8 cellular contexts compared by ENCODE assay signal in the genomic region with DNA sequence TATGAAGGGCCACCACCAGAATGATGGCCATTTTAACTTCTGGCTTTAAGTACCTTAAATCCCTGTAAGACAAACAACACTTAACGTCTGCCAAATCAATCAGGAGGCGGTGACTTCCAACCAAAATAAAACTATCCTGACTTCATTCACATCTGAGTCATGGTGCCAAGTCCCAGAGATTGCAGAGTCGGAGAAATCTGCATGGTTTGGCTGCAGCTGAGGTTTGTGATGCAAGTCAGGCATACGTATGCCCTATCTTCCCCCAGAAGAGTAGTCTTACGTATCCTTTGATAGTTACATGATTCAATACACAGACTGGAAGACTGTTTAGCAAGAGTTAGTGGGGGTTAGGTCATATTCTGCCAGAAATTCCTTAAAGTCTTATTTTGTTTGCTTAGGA. TPM values are rescaled to one million over a fixed set of nuclear protein-coding genes. Genes with fewer than 3 reads are reported as not detected.
DNase-seq lines count a peak whose midpoint lies in the region; ATAC-seq and TF ChIP-seq lines count a peak whose summit lies in the region.

No MANE protein-coding gene starts in this region.

- peaks cover 5% of the 10 kb centered on the region for H3K79me2 ChIP-seq in ACC112 (ENCODE audit: control insufficient read depth, insufficient read depth, low read length, unreplicated experiment)

- H3K9me3 ChIP-seq in mucosa of descending colon, result no peaks in the 10 kb centered on the region

- no peak overlapping the region for H2AFZ ChIP-seq in ACC112 (ENCODE audit: low read length, unreplicated experiment)

- H3K27me3 ChIP-seq in ACC112 (ENCODE audit: insufficient read depth, low read length), result no peaks in the 10 kb centered on the region

- peak; percentile 89 for DNase-seq in LHCN-M2 (ENCODE audit: low read depth)
- peak; percentile 97 for DNase-seq in choroid plexus epithelial cell (ENCODE audit: low read depth)
- DNase-seq in mucosa of descending colon, result peak in 1 of 3 donors; percentile 39
- DNase-seq in NCI-H526 treated with DMSO at 0.1 percent for 48 hours (lab: John Stamatoyannopoulos, UW), result no peak
- DNase-seq in NCI-H1048 (lab: John Stamatoyannopoulos, UW), result no peak
- DNase-seq in UCSD-AML1 (lab: John Stamatoyannopoulos, UW; ENCODE audit: unreplicated experiment), result no peak

- peak overlapping the region; percentile 85 for H3K4me3 ChIP-seq in ACC112 (ENCODE audit: low read depth, low read length)
- no peak overlapping the region for H3K4me3 ChIP-seq in choroid plexus epithelial cell (ENCODE audit: low read depth, low read length)
- no peak overlapping the region for H3K4me3 ChIP-seq in mucosa of descending colon

- intact Hi-C loops in mucosa of descending colon (cut with DNase I, micrococcal nuclease), result loop anchor here in 1 of 2 donors (5.0 kb wide), 1 partner anchor 143 kb away; no protein-coding TSS in a partner anchor

- TF ChIP-seq CTCF in choroid plexus epithelial cell (conservative IDR thresholded peaks at IDR 0.05; ENCODE audit: low read depth, low read length) (no peak), mucosa of descending colon (IDR thresholded peaks at IDR 0.05) (no peak)

- H3K27ac ChIP-seq in ACC112 (ENCODE audit: low read depth, low read length), result peak overlapping the region; percentile 45

- H3K36me3 ChIP-seq in ACC112 (ENCODE audit: insufficient read depth, low read length), result no peaks in the 10 kb centered on the region
- no peaks in the 10 kb centered on the region for H3K36me3 ChIP-seq in mucosa of descending colon (ENCODE audit: low read depth)

- ATAC-seq in mucosa of descending colon, result peak; percentile 3
- no peak for ATAC-seq in HG02973 (IDR thresholded peaks at IDR 0.05; ENCODE audit: unreplicated experiment)

- peaks cover 32% of the 10 kb centered on the region for H3K4me1 ChIP-seq in ACC112 (ENCODE audit: control insufficient read depth, insufficient read depth, low read length, unreplicated experiment)
- H3K4me1 ChIP-seq in mucosa of descending colon (ENCODE audit: low read depth), result peaks cover 13% of the 10 kb centered on the region

RNA-seq across cellular contexts. Expression of a gene that starts 1.7 kb away (rescaled TPM):
- total RNA-seq in LHCN-M2 (2014; rRNA removed) (8.1 and 12.8 TPM in 2 replicates), mucosa of descending colon (10 to 100 TPM; 21.5 to 36.1 (median 26.6) TPM)
- 8.7 TPM for polyA plus RNA-seq in LHCN-M2 (2012)

Comparison
In these comparisons a context has a peak if more than half of its experiments do, and no peak if none do; other contexts are left out.
1. DNase-seq: peak in LHCN-M2 (single experiment) and choroid plexus epithelial cell (single experiment); none in NCI-H526 treated with DMSO at 0.1 percent for 48 hours (single experiment), NCI-H1048 (single experiment) and UCSD-AML1 (single experiment).